ENCODE assay signal across 8 cellular contexts in genomic region chr7:32790766-32791430, GRCh38.
DNase-seq lines count a peak whose midpoint lies in the region; ATAC-seq and TF ChIP-seq lines count a peak whose summit lies in the region.
"Not testable (repeated sequence)": the region's sequence is repeated elsewhere in the genome, so short reads cannot be mapped to it uniquely, and the experiment has no call there.

No MANE protein-coding gene starts in this region.

- H3K56ac ChIP-seq in IMR-90 (ENCODE audit: extremely low read depth, insufficient read depth, low read length): not testable (repeated sequence)

- H2BK120ac ChIP-seq in IMR-90 (ENCODE audit: low read depth, low read length): peak overlapping the region; percentile 27; the same call in 1 of the 2 replicates

- not testable (repeated sequence) for H2AFZ ChIP-seq in IMR-90 (replicated peaks; ENCODE audit: low read length, poor library complexity); mammary epithelial cell (ENCODE audit: low read depth, low read length)

- not testable (repeated sequence) for H3K23ac ChIP-seq in IMR-90 (ENCODE audit: low read depth, low read length)

- H3K9me1 ChIP-seq in IMR-90 (ENCODE audit: insufficient read depth, low read length): not testable (repeated sequence)

- H3K79me1 ChIP-seq in IMR-90 (ENCODE audit: low read depth in 1 of 2, low read length in 2 of 2): not testable (repeated sequence)

- H2BK5ac ChIP-seq in IMR-90 (ENCODE audit: low read depth, low read length, poor library complexity, severe bottlenecking): peak overlapping the region; percentile 36

- not testable (repeated sequence) for H3K79me2 ChIP-seq in mammary epithelial cell (ENCODE audit: insufficient read depth, low read length)

- ATAC-seq in IMR-90 (ENCODE audit: low read depth): peak; percentile 97

- H3K27ac ChIP-seq in IMR-90 (ENCODE audit: insufficient read depth, low read length); SJSA1; mammary epithelial cell (ENCODE audit: insufficient read depth, low read depth, low read length): not testable (repeated sequence)

- not testable (repeated sequence) for H3K14ac ChIP-seq in IMR-90 (replicated peaks; ENCODE audit: low read depth, low read length)

- not testable (repeated sequence) for H3K9me3 ChIP-seq in IMR-90 (ENCODE audit: control insufficient read depth, insufficient read depth, low read length); SJSA1 (replicated peaks); mammary epithelial cell (replicated peaks; ENCODE audit: insufficient read depth, low read length)

- no CpG with 5 or more reads among the region's 7 CpGs for WGBS in IMR-90 (ENCODE audit: extremely low coverage in 2 of 2, insufficient read length in 1 of 2), 2 experiments
- WGBS in mammary epithelial cell (ENCODE audit: low coverage, missing lambda C conversion rate): 46% methylated on average over 6 of the region's 7 CpGs

- dilution Hi-C loops in IMR-90 (cut with HindIII; ENCODE audit: low sequenced_read_pairs, unreplicated experiment); mammary epithelial cell (cut with HindIII; ENCODE audit: low sequenced_read_pairs): not testable (repeated sequence)

- H3K36me3 ChIP-seq in IMR-90 (ENCODE audit: control insufficient read depth, insufficient read depth, low read length); SJSA1; mammary epithelial cell (ENCODE audit: insufficient read depth, low read length): not testable (repeated sequence)

- in situ Hi-C loops in IMR-90 (cut with MboI; ENCODE audit: low sequenced_read_pairs); mammary epithelial cell (cut with MboI; ENCODE audit: low sequenced_read_pairs in 2 of 2): not testable (repeated sequence)

- not testable (repeated sequence) for BruUV-seq in IMR-90 (replicated peaks; lab: Mats Ljungman, UMichigan); mammary epithelial cell (replicated peaks; lab: Mats Ljungman, UMichigan)

- CTCF ChIA-PET in AG04449 (lab: Yijun Ruan, JAX): interaction anchor here (1.2 to 1.5 kb wide), 2 partner anchors 9 to 317 kb away, joined by 4 to 6 read pairs; no protein-coding TSS in a partner anchor
- CTCF ChIA-PET in IMR-90 (lab: Yijun Ruan, JAX); mammary epithelial cell (lab: Charles Lee; ENCODE audit: low non-redundant PET): not testable (repeated sequence)

- not testable (repeated sequence) for H4K20me1 ChIP-seq in IMR-90 (ENCODE audit: insufficient read depth, low read length); mammary epithelial cell (ENCODE audit: insufficient read depth, low read length)

- intact Hi-C loops in IMR-90 (cut with micrococcal nuclease); mammary epithelial cell (cut with micrococcal nuclease): not testable (repeated sequence)

- H2AK5ac ChIP-seq in IMR-90 (ENCODE audit: low read depth, low read length): not testable (repeated sequence)

- H3K18ac ChIP-seq in IMR-90 (ENCODE audit: low read depth, low read length): not testable (repeated sequence)

- not testable (repeated sequence) for H3K27me3 ChIP-seq in IMR-90 (ENCODE audit: control insufficient read depth, insufficient read depth, low read length); SJSA1 (replicated peaks); mammary epithelial cell (ENCODE audit: insufficient read depth, low read length)

- DNase-seq in AG04449 (ENCODE audit: low read depth, low spot score) (peak; percentile 67), ELF-1 (ENCODE audit: low read depth, low spot score) (peak; percentile 15), IMR-90 (peak; percentile 86), SJSA1 (ENCODE audit: low read depth in 1 of 2, low spot score in 2 of 2) (peak; percentile 28 to 50), mammary epithelial cell (peak; percentile 61), fibroblast of pulmonary artery (ENCODE audit: low read depth) (peak; percentile 4), kidney glomerular epithelial cell (lab: John Stamatoyannopoulos, UW) (peak; percentile 1), retinal pigment epithelial cell (ENCODE audit: low read depth) (peak; percentile 16)

- H3K4me1 ChIP-seq in IMR-90 (ENCODE audit: control insufficient read depth, insufficient read depth, low read length); SJSA1 (replicated peaks); mammary epithelial cell (ENCODE audit: insufficient read depth, low read length): not testable (repeated sequence)

- not testable (repeated sequence) for H4K5ac ChIP-seq in IMR-90 (ENCODE audit: low read depth, low read length)

- not testable (repeated sequence) for H4K8ac ChIP-seq in IMR-90 (ENCODE audit: low read depth in 2 of 2, low read length in 2 of 2)

- not testable (repeated sequence) for H3K9ac ChIP-seq in IMR-90 (ENCODE audit: low read depth, low read length); mammary epithelial cell (ENCODE audit: insufficient read depth, low read length)

- H3K4ac ChIP-seq in IMR-90 (ENCODE audit: low read depth, low read length): peak overlapping the region; percentile 29; the same call in 1 of the 2 replicates

- H2BK15ac ChIP-seq in IMR-90 (ENCODE audit: low read depth, low read length): not testable (repeated sequence)

- TF ChIP-seq RAD21 in IMR-90 (IDR thresholded peaks at IDR 0.05; ENCODE audit: low read length): not testable (repeated sequence)

- H2BK20ac ChIP-seq in IMR-90 (ENCODE audit: low read depth, low read length): not testable (repeated sequence)

- TF ChIP-seq CTCF in AG04449 (IDR thresholded peaks at IDR 0.05; ENCODE audit: insufficient read depth, low read length, missing control alignments); IMR-90 (conservative IDR thresholded peaks at IDR 0.05; ENCODE audit: low read depth, low read length); mammary epithelial cell (conservative IDR thresholded peaks at IDR 0.05 in 1 of 2, IDR thresholded peaks at IDR 0.05 in 1 of 2; ENCODE audit: extremely low read depth in 1 of 2, insufficient read depth in 1 of 2, low read depth in 1 of 2, low read length in 2 of 2); fibroblast of pulmonary artery (IDR thresholded peaks at IDR 0.05; ENCODE audit: low read length, missing control alignments); retinal pigment epithelial cell (conservative IDR thresholded peaks at IDR 0.05; ENCODE audit: low read depth, low read length): not testable (repeated sequence)

- POLR2A ChIA-PET in AG04449 (lab: Yijun Ruan, JAX); IMR-90 (lab: Charles Lee; ENCODE audit: unreplicated experiment): not testable (repeated sequence)

- not testable (repeated sequence) for TF ChIP-seq POLR2A in IMR-90 (IDR thresholded peaks at IDR 0.05; ENCODE audit: low read depth, low read length)

- not testable (repeated sequence) for H4K91ac ChIP-seq in IMR-90 (ENCODE audit: insufficient read depth, low read depth, low read length)

- not testable (repeated sequence) for H3K4me3 ChIP-seq in AG04449 (ENCODE audit: low read depth, low read length); IMR-90 (ENCODE audit: insufficient read depth, low read depth, low read length); SJSA1; mammary epithelial cell (replicated peaks in 1 of 3; ENCODE audit: insufficient read depth in 1 of 3, low read depth in 2 of 3, low read length in 3 of 3); fibroblast of pulmonary artery (replicated peaks; ENCODE audit: low read depth, low read length); retinal pigment epithelial cell (ENCODE audit: low read length)

- H2AK9ac ChIP-seq in IMR-90 (replicated peaks; ENCODE audit: low read depth, low read length, poor library complexity): not testable (repeated sequence)

- not testable (repeated sequence) for H3K4me2 ChIP-seq in IMR-90 (ENCODE audit: low read depth, low read length); mammary epithelial cell (ENCODE audit: insufficient read depth, low read depth, low read length)

TF ChIP-seq in IMR-90, 13 proteins besides CTCF, POLR2A, EP300 and RAD21:
- peak; percentile 72 for TF ChIP-seq FOS (IDR thresholded peaks at IDR 0.05; ENCODE audit: low read depth, low read length)
- TF ChIP-seq MAZ (IDR thresholded peaks at IDR 0.05; ENCODE audit: borderline replicate concordance, low read depth, low read length): peak; percentile 26; the same call in 1 of the 2 replicates
- 0 out of 2 replicates have a peak, but pooled peaks have one; percentile 36 for TF ChIP-seq CEBPB (IDR thresholded peaks at IDR 0.05; ENCODE audit: low read depth, low read length)
- TF ChIP-seq BHLHE40 (IDR thresholded peaks at IDR 0.05; ENCODE audit: low read depth, low read length): peak; percentile 23; the same call in 1 of the 2 replicates
TF ChIP-seq in IMR-90: peak in this region for 4; not testable (repeated sequence) for 9.

Comparison
In these comparisons a context has a peak if more than half of its experiments do, and no peak if none do; other contexts are left out.
1. DNase-seq: peak in every context shown above with its lines; median percentile 86 in IMR-90; 67 in AG04449; 61 in mammary epithelial cell; 39 in SJSA1; 16 in retinal pigment epithelial cell; 15 in ELF-1; 4 in fibroblast of pulmonary artery; 1 in kidney glomerular epithelial cell.